Comparison of ENCODE assay signal across 27 cellular contexts in the genomic region with DNA sequence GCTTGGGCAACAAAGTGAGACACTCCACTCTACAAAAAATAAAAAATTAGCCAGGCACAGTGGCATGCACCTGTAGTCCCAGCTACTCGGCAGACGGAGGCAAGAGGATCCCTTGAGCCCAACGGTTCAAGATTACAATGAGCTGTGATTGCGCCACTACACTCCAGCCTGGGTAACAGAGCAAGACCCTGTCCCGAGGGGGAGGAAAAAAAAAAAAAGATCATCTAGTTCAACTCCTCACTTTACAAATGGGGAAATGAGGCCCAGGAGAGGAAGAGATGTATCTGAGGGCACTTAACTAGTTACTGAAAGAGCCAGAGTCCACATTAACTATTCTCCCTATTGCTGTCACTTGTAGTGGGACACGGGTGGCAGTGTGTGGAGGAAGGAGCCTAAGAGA. TPM values are rescaled to one million over a fixed set of nuclear protein-coding genes. Genes with fewer than 3 reads are reported as not detected.
A peak's percentile ranks its signal among the peaks of the same experiment; 100 is the strongest.
DNase-seq lines count a peak whose midpoint lies in the region; ATAC-seq and TF ChIP-seq lines count a peak whose summit lies in the region.
"Had no signal": no experiment of that assay in that cellular context is flagged by ENCODE, and none has a peak within 500 bp of the region (broad histone marks: within the 10 kb centered on the region; RNA-seq: fewer than 3 reads in every experiment).

No MANE protein-coding gene starts in this region.

- no peak overlapping the region for H2BK12ac ChIP-seq in H9 (ENCODE audit: insufficient read length, low read depth, low read length)

- H3K79me1 ChIP-seq in H9 (ENCODE audit: insufficient read depth, low read depth, low read length, poor library complexity, severe bottlenecking): no peaks in the 10 kb centered on the region

- H3K9me3 ChIP-seq in H9 (ENCODE audit: control insufficient read depth, low read depth, low read length): no peaks in the 10 kb centered on the region
- no peaks in the 10 kb centered on the region for H3K9me3 ChIP-seq in sigmoid colon
- H3K9me3 ChIP-seq: A549, ascending aorta, gastroesophageal sphincter had no signal

- no peak overlapping the region for H3K4me3 ChIP-seq in sigmoid colon
- H3K4me3 ChIP-seq: A549, ascending aorta, gastroesophageal sphincter, neural progenitor cell had no signal

- no peaks in the 10 kb centered on the region for H3K4me1 ChIP-seq in H9 (ENCODE audit: insufficient read depth, low read length)
- H3K4me1 ChIP-seq in sigmoid colon: peaks cover 0 to 12% (median 0%) of the 10 kb centered on the region in 4 donors
- H3K4me1 ChIP-seq: neural progenitor cell had no signal

- no peaks in the 10 kb centered on the region for H4K20me1 ChIP-seq in H9 (ENCODE audit: control insufficient read depth, insufficient read depth, insufficient read length)

- no peaks in the 10 kb centered on the region for H3K79me2 ChIP-seq in H9 (ENCODE audit: insufficient read depth, low read length)

- H2AFZ ChIP-seq in H9 (ENCODE audit: low read length): no peak overlapping the region
- H2AFZ ChIP-seq: neural progenitor cell had no signal

- no peak for DNase-seq in activated CD4-positive, alpha-beta T cell treated with anti-CD3 and anti-CD28 coated beads for 36 hours
- DNase-seq in activated CD4-positive, alpha-beta T cell treated with anti-CD3 and anti-CD28 coated beads for 1 hour: no peak
- DNase-seq in H9 (no peak), SKM-1 (lab: John Stamatoyannopoulos, UW; ENCODE audit: unreplicated experiment) (peak; percentile 42), RPMI8226 (no peak), NCI-H526 (lab: John Stamatoyannopoulos, UW) (no peak), sigmoid colon (no peak)
- no peak for DNase-seq in naive thymus-derived CD8-positive, alpha-beta T cell
- DNase-seq: activated CD4-positive, CD25-positive, alpha-beta regulatory T cell treated with anti-CD3 and anti-CD28 coated beads, Interleukin-2, amount 50 U/mL, for 72 hours; activated effector memory CD4-positive, alpha-beta T cell treated with anti-CD3 and anti-CD28 coated beads, Interleukin-2, amount 50 U/mL, for 16 hours; cerebellar nuclear complex; kidney glomerular epithelial cell; mesenchymal stem cell; NCI-H1092; NCI-H2029 treated with DMSO at 0.1 percent for 48 hours; NCI-H510A; SHP77; stimulated activated CD4-positive, alpha-beta T cell treated with anti-CD3 and anti-CD28 coated beads, Interleukin-4, amount 100 ng/mL, for 24 hours had no signal

- POLR2A ChIA-PET in activated CD4-positive, alpha-beta T cell treated with anti-CD3 and anti-CD28 coated beads for 36 hours (lab: Charles Lee): no interaction called here
- POLR2A ChIA-PET in naive thymus-derived CD8-positive, alpha-beta T cell (lab: Charles Lee): interaction anchor here (0.9 kb wide), 1 partner anchor 350 kb away, joined by 3 read pairs; no protein-coding TSS in a partner anchor

- ATAC-seq in activated CD4-positive, alpha-beta T cell treated with anti-CD3 and anti-CD28 coated beads for 36 hours: no peak
- no peak for ATAC-seq in naive thymus-derived CD8-positive, alpha-beta T cell
- ATAC-seq: A549, esophagus mucosa, gastroesophageal sphincter, HCT116 had no signal

- peaks cover 11% of the 10 kb centered on the region for H3K36me3 Mint-ChIP-seq in activated CD4-positive, alpha-beta T cell treated with anti-CD3 and anti-CD28 coated beads for 36 hours (ENCODE audit: low read depth)
- peaks cover 0 to 14% (median 6%) of the 10 kb centered on the region in 3 experiments for H3K36me3 Mint-ChIP-seq in H9 (ENCODE audit: insufficient read depth in 1 of 3, low read depth in 3 of 3)
- H3K36me3 Mint-ChIP-seq in naive thymus-derived CD8-positive, alpha-beta T cell: peaks cover 0 to 8% (median 0%) of the 10 kb centered on the region in 3 donors

- no peaks in the 10 kb centered on the region for H3K23me2 ChIP-seq in H9 (ENCODE audit: insufficient read length, low read depth, low read length, poor library complexity, severe bottlenecking)

- H3K4ac ChIP-seq in H9 (ENCODE audit: low read depth, low read length): no peak overlapping the region

- no peak overlapping the region for H3K27ac ChIP-seq in H9 (ENCODE audit: insufficient read length, low read depth, low read length)
- no peak overlapping the region for H3K27ac ChIP-seq in sigmoid colon
- H3K27ac ChIP-seq: A549, ascending aorta, C4-2B, gastroesophageal sphincter, neural progenitor cell had no signal

- H3T11ph ChIP-seq in H9 (ENCODE audit: low read length): no peak overlapping the region

- no peak overlapping the region for H2BK20ac ChIP-seq in H9 (ENCODE audit: low read depth, low read length, poor library complexity, severe bottlenecking)

- peak overlapping the region; percentile 27 for H3K27ac Mint-ChIP-seq in activated CD4-positive, alpha-beta T cell treated with anti-CD3 and anti-CD28 coated beads for 36 hours
- H3K27ac Mint-ChIP-seq in H9: peak overlapping the region in 2 of 3 experiments; percentile 36 to 82; a peak in 2 of 7 replicates
- H3K27ac Mint-ChIP-seq in naive thymus-derived CD8-positive, alpha-beta T cell: peak overlapping the region; percentile 40 to 95 (median 78)
- H3K27ac Mint-ChIP-seq: neural progenitor cell had no signal

- H4K8ac ChIP-seq in H9 (replicated peaks; ENCODE audit: insufficient read length, low read depth, low read length): no peak overlapping the region

- H3K4me3 Mint-ChIP-seq in activated CD4-positive, alpha-beta T cell treated with anti-CD3 and anti-CD28 coated beads for 36 hours: no peak overlapping the region
- no peak overlapping the region for H3K4me3 Mint-ChIP-seq in H9
- H3K4me3 Mint-ChIP-seq in naive thymus-derived CD8-positive, alpha-beta T cell: peak overlapping the region in 4 of 10 donors; percentile 8 to 29 (median 20)
- H3K4me3 Mint-ChIP-seq: neural progenitor cell had no signal

- CTCF ChIA-PET in activated CD4-positive, alpha-beta T cell treated with anti-CD3 and anti-CD28 coated beads for 36 hours (lab: Charles Lee): interaction anchor here (0.6 to 1.4 kb wide), 3 partner anchors 14 to 825 kb away, joined by 3 read pairs; a partner anchor contains a TSS

- H3K9me3 Mint-ChIP-seq in activated CD4-positive, alpha-beta T cell treated with anti-CD3 and anti-CD28 coated beads for 36 hours (ENCODE audit: low read depth): no peaks in the 10 kb centered on the region
- H3K9me3 Mint-ChIP-seq in H9: no peaks in the 10 kb centered on the region; a peak in 1 of 5 replicates
- H3K9me3 Mint-ChIP-seq in naive thymus-derived CD8-positive, alpha-beta T cell: no peaks in the 10 kb centered on the region
- H3K9me3 Mint-ChIP-seq: neural progenitor cell had no signal

- TF ChIP-seq CTCF in H9 (conservative IDR thresholded peaks at IDR 0.05) (no peak), sigmoid colon (IDR thresholded peaks at IDR 0.05) (no peak)

- H3K18ac ChIP-seq in H9 (ENCODE audit: insufficient read length, low read depth, low read length): no peak overlapping the region

- H2BK120ac ChIP-seq in H9 (ENCODE audit: low read depth, low read length, poor library complexity, severe bottlenecking): no peak overlapping the region

- H3K14ac ChIP-seq in H9 (ENCODE audit: insufficient read depth, low read length): no peak overlapping the region

- no peak overlapping the region for H3K9ac ChIP-seq in H9 (ENCODE audit: extremely low read depth, insufficient read length, low read length)
- H3K9ac ChIP-seq: neural progenitor cell had no signal

- H3K4me1 Mint-ChIP-seq in activated CD4-positive, alpha-beta T cell treated with anti-CD3 and anti-CD28 coated beads for 36 hours: peaks cover 25% of the 10 kb centered on the region
- H3K4me1 Mint-ChIP-seq in H9: no peaks in the 10 kb centered on the region; a peak in 1 of 4 replicates
- H3K4me1 Mint-ChIP-seq in naive thymus-derived CD8-positive, alpha-beta T cell: peaks cover 11 to 31% (median 23%) of the 10 kb centered on the region in 4 donors
- H3K4me1 Mint-ChIP-seq: neural progenitor cell had no signal

- TF ChIP-seq EP300 in sigmoid colon (IDR thresholded peaks at IDR 0.05): no peak

- H2BK15ac ChIP-seq in H9 (ENCODE audit: low read depth, low read length): no peak overlapping the region

- H3K36me3 ChIP-seq in sigmoid colon: peaks cover 0 to 22% (median 4%) of the 10 kb centered on the region in 4 donors

- H3K23ac ChIP-seq in H9 (ENCODE audit: insufficient read length, low read depth, low read length): no peak overlapping the region

- H2AK5ac ChIP-seq in H9 (ENCODE audit: insufficient read length, low read length): no peak overlapping the region

- no peak overlapping the region for H3K56ac ChIP-seq in H9 (ENCODE audit: insufficient read length, low read depth, low read length)

- H4K91ac ChIP-seq in H9 (ENCODE audit: insufficient read length, low read depth, low read length): no peak overlapping the region

- no peaks in the 10 kb centered on the region for H3K27me3 ChIP-seq in H9 (ENCODE audit: insufficient read depth, low read length)
- H3K27me3 ChIP-seq in sigmoid colon: no peaks in the 10 kb centered on the region
- H3K27me3 ChIP-seq: ascending aorta, gastroesophageal sphincter, neural progenitor cell had no signal

- H3K4me2 ChIP-seq in H9 (ENCODE audit: insufficient read depth, insufficient read length, low read length): no peak overlapping the region
- H3K4me2 ChIP-seq: A549, neural progenitor cell had no signal

- TF ChIP-seq POLR2A in sigmoid colon (IDR thresholded peaks at IDR 0.05): no peak

- no peak overlapping the region for H2BK5ac ChIP-seq in H9 (ENCODE audit: insufficient read length, low read length)

- H4K5ac ChIP-seq in H9 (ENCODE audit: insufficient read length, low read depth, low read length): no peak overlapping the region

- intact Hi-C loops in activated CD4-positive, alpha-beta T cell treated with anti-CD3 and anti-CD28 coated beads for 36 hours (cut with DNase I, micrococcal nuclease): no loop called here
- intact Hi-C loops in sigmoid colon (cut with DNase I): loop anchor here (5.0 kb wide), 1 partner anchor 687 kb away; no protein-coding TSS in a partner anchor

- WGBS in H9 (ENCODE audit: extremely low coverage, insufficient read length, low lambda C conversion rate): no CpG with 5 or more reads among the region's 6 CpGs
- 63 to 74% methylated on average over 6 of the region's 6 CpGs for WGBS in sigmoid colon, 2 donors

- H3K27me3 Mint-ChIP-seq in activated CD4-positive, alpha-beta T cell treated with anti-CD3 and anti-CD28 coated beads for 36 hours: no peaks in the 10 kb centered on the region
- H3K27me3 Mint-ChIP-seq in H9 (ENCODE audit: low read depth): no peaks in the 10 kb centered on the region
- no peaks in the 10 kb centered on the region for H3K27me3 Mint-ChIP-seq in naive thymus-derived CD8-positive, alpha-beta T cell

RNA-seq across cellular contexts. Expression of a gene that starts 13.8 kb away (rescaled TPM):
- 10 to 100 TPM; 18.4 to 18.8 TPM for total RNA-seq in activated CD4-positive, alpha-beta T cell treated with anti-CD3 and anti-CD28 coated beads for 36 hours
- total RNA-seq in H9 (2021): 24.3 and 25.6 TPM in 2 replicates
- 10 to 100 TPM; 19.6 to 20.8 TPM for total RNA-seq in naive thymus-derived CD8-positive, alpha-beta T cell
- 10 to 100 TPM in 1 of 3 donors, 1 to 10 TPM in 2; 7.8 to 10.8 (median 8.3) TPM for polyA plus RNA-seq in naive thymus-derived CD8-positive, alpha-beta T cell
- 10 to 100 TPM; 16.7 to 26.0 (median 21.4) TPM for total RNA-seq in sigmoid colon
- 10 to 100 TPM in 2 of 3 donors, 1 to 10 TPM in 1; 9.3 to 13.8 (median 11.8) TPM for polyA plus RNA-seq in sigmoid colon

RNA-seq across cellular contexts. Expression of a gene that starts 14.6 kb away (rescaled TPM):
- total RNA-seq in activated CD4-positive, alpha-beta T cell treated with anti-CD3 and anti-CD28 coated beads for 36 hours: not detected
- total RNA-seq in H9 (2021): not detected in 2 replicates
- total RNA-seq in naive thymus-derived CD8-positive, alpha-beta T cell: not detected
- polyA plus RNA-seq in naive thymus-derived CD8-positive, alpha-beta T cell: not detected
- not detected for total RNA-seq in sigmoid colon
- polyA plus RNA-seq in sigmoid colon: not detected
- total RNA-seq: ascending aorta, esophagus mucosa, gastroesophageal sphincter, pulmonary artery endothelial cell, ureter had no signal
- polyA plus RNA-seq: A549 had no signal

RNA-seq across cellular contexts. Expression of a gene that starts 25.8 kb away (rescaled TPM):
- total RNA-seq in activated CD4-positive, alpha-beta T cell treated with anti-CD3 and anti-CD28 coated beads for 36 hours: not detected
- not detected in 2 replicates for total RNA-seq in H9 (2021)
- not detected for total RNA-seq in naive thymus-derived CD8-positive, alpha-beta T cell
- polyA plus RNA-seq in naive thymus-derived CD8-positive, alpha-beta T cell: not detected
- not detected for total RNA-seq in sigmoid colon
- not detected for polyA plus RNA-seq in sigmoid colon
- total RNA-seq: ascending aorta, esophagus mucosa, gastroesophageal sphincter, pulmonary artery endothelial cell, ureter had no signal
- polyA plus RNA-seq: A549 had no signal

Comparison
In these comparisons a context has a peak if more than half of its experiments do, and no peak if none do; other contexts are left out.
1. H3K27ac Mint-ChIP-seq: peak in every context shown above with its lines; median percentile 78 in naive thymus-derived CD8-positive, alpha-beta T cell; 59 in H9; 27 in activated CD4-positive, alpha-beta T cell treated with anti-CD3 and anti-CD28 coated beads for 36 hours.